ENCODE assay signal across 8 cellular contexts in genomic region chr1:173714441-173714758, GRCh38. TPM values are rescaled to one million over a fixed set of nuclear protein-coding genes. Genes with fewer than 3 reads are reported as not detected.
DNase-seq lines count a peak whose midpoint lies in the region; ATAC-seq and TF ChIP-seq lines count a peak whose summit lies in the region.

No MANE protein-coding gene starts in this region.

- no peak overlapping the region for H3K23ac ChIP-seq in mesenchymal stem cell (ENCODE audit: low read length in 2 of 2)

- H2BK12ac ChIP-seq in mesenchymal stem cell (ENCODE audit: low read length in 2 of 2) = no peak overlapping the region

- peak overlapping the region; percentile 98 for H4K8ac ChIP-seq in mesenchymal stem cell (ENCODE audit: low read length)

- H3K79me1 ChIP-seq in mesenchymal stem cell (replicated peaks; ENCODE audit: low read length, poor library complexity, severe bottlenecking) = peaks cover 6% of the 10 kb centered on the region

- intact Hi-C loops in Right ventricle myocardium inferior (cut with DNase I) (loop anchor here (2.0 kb wide), 2 partner anchors 238 to 284 kb away; partner anchors contain the start of gene PRDX6), aorta (cut with DNase I) (loop anchor here (2.0 to 10.0 kb wide), 3 partner anchors 150 to 300 kb away; partner anchors contain the start of genes GAS5 (in 1 of the 2) and ZBTB37 (in 1 of the 2))

- H2BK5ac ChIP-seq in mesenchymal stem cell (ENCODE audit: low read depth, low read length, poor library complexity, severe bottlenecking) = no peak overlapping the region

- H3K36me3 Mint-ChIP-seq in brain = peaks cover 24% of the 10 kb centered on the region

- H4K91ac ChIP-seq in mesenchymal stem cell (ENCODE audit: low read length) = no peak overlapping the region

- H2BK15ac ChIP-seq in mesenchymal stem cell (ENCODE audit: low read depth, poor library complexity, severe bottlenecking) = no peak overlapping the region

- peak overlapping the region; percentile 66 for H3K4me3 ChIP-seq in cardiac muscle cell
- peak overlapping the region in 1 of 2 experiments; percentile 82 for H3K4me3 ChIP-seq in mesenchymal stem cell (ENCODE audit: insufficient read depth in 1 of 2, low read depth in 1 of 2, low read length in 2 of 2)
- peak overlapping the region; percentile 49 to 81 for H3K4me3 ChIP-seq in aorta (ENCODE audit: low read length in 2 of 2)

- peak overlapping the region in 1 of 2 experiments; percentile 67 for H3K4ac ChIP-seq in mesenchymal stem cell (ENCODE audit: low read depth in 1 of 2, low read length in 2 of 2)

- H3K36me3 ChIP-seq in cardiac muscle cell = no peaks in the 10 kb centered on the region
- peaks cover 3 to 11% of the 10 kb centered on the region in 2 experiments for H3K36me3 ChIP-seq in mesenchymal stem cell (ENCODE audit: control insufficient read depth in 1 of 2, insufficient read depth in 2 of 2, low read depth in 1 of 2, low read length in 2 of 2)
- no peaks in the 10 kb centered on the region for H3K36me3 ChIP-seq in aorta (ENCODE audit: control insufficient read depth in 1 of 2, insufficient read depth in 2 of 2, low read length in 1 of 2)

- H3K9me3 ChIP-seq in cardiac muscle cell (ENCODE audit: low read depth) (no peaks in the 10 kb centered on the region), mesenchymal stem cell (ENCODE audit: control insufficient read depth, low read length) (no peaks in the 10 kb centered on the region), aorta (ENCODE audit: control insufficient read depth, low read length) (no peaks in the 10 kb centered on the region)

- H3K4me1 ChIP-seq in cardiac muscle cell (ENCODE audit: low read depth) (peaks cover 9% of the 10 kb centered on the region), mesenchymal stem cell (ENCODE audit: control insufficient read depth, insufficient read depth, low read depth, low read length) (peaks cover 1% of the 10 kb centered on the region), aorta (ENCODE audit: control insufficient read depth in 1 of 2, insufficient read depth in 2 of 2, low read length in 2 of 2) (no peaks in the 10 kb centered on the region)

- H3K18ac ChIP-seq in mesenchymal stem cell (ENCODE audit: low read depth in 1 of 2, low read length in 2 of 2) = peak overlapping the region in 1 of 2 experiments; percentile 21

- H2AFZ ChIP-seq in mesenchymal stem cell (ENCODE audit: low read depth, low read length) = peak overlapping the region; percentile 96

- peaks cover 0 to 2% (median 0%) of the 10 kb centered on the region in 5 experiments for H3K9me3 Mint-ChIP-seq in brain

- H3K4me3 Mint-ChIP-seq in brain = peak overlapping the region; percentile 90 to 99 (median 98)

- ATAC-seq in Right ventricle myocardium inferior (no peak), aorta (ENCODE audit: low FRiP score) (no peak), HG03159 (IDR thresholded peaks at IDR 0.05; ENCODE audit: unreplicated experiment) (no peak)

- TF ChIP-seq CTCF in cardiac muscle cell (IDR thresholded peaks at IDR 0.05; ENCODE audit: low read depth, low read length) (no peak), brain (conservative IDR thresholded peaks at IDR 0.05) (no peak)

- no peak overlapping the region for H3K14ac ChIP-seq in mesenchymal stem cell (ENCODE audit: low read length in 2 of 2)

- peak overlapping the region; percentile 89 for H3K27ac ChIP-seq in cardiac muscle cell
- peak overlapping the region; percentile 36 for H3K27ac ChIP-seq in mesenchymal stem cell (ENCODE audit: low read length, poor library complexity, severe bottlenecking)
- H3K27ac ChIP-seq in aorta (ENCODE audit: low read depth in 1 of 2, low read length in 2 of 2) = peak overlapping the region; percentile 61 to 88

- peak overlapping the region; percentile 73 for H3K4me2 ChIP-seq in mesenchymal stem cell (ENCODE audit: low read length, poor library complexity, severe bottlenecking)

- peaks cover 35% of the 10 kb centered on the region for H3K4me1 Mint-ChIP-seq in brain

- H3K27ac Mint-ChIP-seq in brain = peak overlapping the region; percentile 94 to 99 (median 97)

- DNase-seq in cardiac muscle cell (ENCODE audit: low read depth in 1 of 2, low spot score in 1 of 2) = no peak
- no peak for DNase-seq in Right ventricle myocardium inferior (ENCODE audit: missing footprints)
- no peak for DNase-seq in mesenchymal stem cell
- no peak for DNase-seq in aorta
- DNase-seq in iPS-NIHi11 (ENCODE audit: low spot score) = no peak
- DNase-seq in occipital lobe (lab: John Stamatoyannopoulos, UW) = no peak

- peaks cover 35% of the 10 kb centered on the region for H3K27me3 Mint-ChIP-seq in brain

- H2BK120ac ChIP-seq in mesenchymal stem cell (ENCODE audit: low read depth, low read length) = no peak overlapping the region

- peaks cover 41% of the 10 kb centered on the region for H3K27me3 ChIP-seq in cardiac muscle cell
- H3K27me3 ChIP-seq in mesenchymal stem cell (ENCODE audit: control insufficient read depth in 1 of 2, insufficient read depth in 1 of 2, low read length in 2 of 2) = peaks cover 5 to 19% of the 10 kb centered on the region in 2 experiments
- H3K27me3 ChIP-seq in aorta (ENCODE audit: control insufficient read depth in 1 of 2, insufficient read depth in 2 of 2, low read length in 1 of 2) = peaks cover 0 to 2% of the 10 kb centered on the region in 2 donors

- peak overlapping the region; percentile 89 for H3K9ac ChIP-seq in mesenchymal stem cell (ENCODE audit: low read length)

- 52% methylated on average over 3 of the region's 3 CpGs for WGBS in mesenchymal stem cell
- whole genome bisulfite sequencing in aorta, 2 donors = 55 to 60% methylated on average over 3 of the region's 3 CpGs

- peak overlapping the region; percentile 6 for H2AK5ac ChIP-seq in mesenchymal stem cell (ENCODE audit: low read length, severe bottlenecking)

RNA-seq across cellular contexts. Expression of gene KLHL20, which starts 0.4 kb away (rescaled TPM):
- 10.2 and 24.0 TPM in 2 replicates for total RNA-seq in cardiac muscle cell
- 16.2 and 17.5 TPM in 2 replicates for polyA plus RNA-seq in cardiac muscle cell
- total RNA-seq in Right ventricle myocardium inferior = 16.5 TPM
- polyA plus RNA-seq in brain (ENCODE audit: insufficient read depth, low read depth, low replicate concordance) = 9.7 TPM
- polyA plus RNA-seq in mesenchymal stem cell (2013, experiment 1 of 2) = 15.9 TPM
- polyA plus RNA-seq in mesenchymal stem cell (2013, experiment 2 of 2) = 15.2 TPM
- total RNA-seq in aorta = 10 to 100 TPM; 28.5 to 35.2 TPM
- 10 to 100 TPM; 13.3 to 17.4 TPM for polyA plus RNA-seq in aorta
- total RNA-seq in occipital lobe = 34.9 TPM

RNA-seq across cellular contexts. Expression of gene ANKRD45, which starts 44.7 kb away (rescaled TPM):
- total RNA-seq in cardiac muscle cell (0.60 and 1.6 TPM in 2 replicates), Right ventricle myocardium inferior (0.16 TPM), aorta (under 1 TPM; 0.33 to 0.39 TPM), occipital lobe (26.2 TPM)
- polyA plus RNA-seq in cardiac muscle cell (2.2 and 2.3 TPM in 2 replicates), brain (ENCODE audit: insufficient read depth, low read depth, low replicate concordance) (1.8 TPM), aorta (under 1 TPM in 1 of 2 donors, not detected in 1; 0.28 TPM)
- polyA plus RNA-seq in mesenchymal stem cell (2013, experiment 1 of 2) = 0.08 TPM
- polyA plus RNA-seq in mesenchymal stem cell (2013, experiment 2 of 2) = not detected

Comparison
In these comparisons a context has a peak if more than half of its experiments do, and no peak if none do; other contexts are left out.
1. H3K27ac ChIP-seq: peak in every context shown above with its lines; median percentile 89 in cardiac muscle cell; 74 in aorta; 36 in mesenchymal stem cell.
2. RNA of gene ANKRD45, which starts 44.7 kb away (total RNA-seq): 26.2 TPM in occipital lobe (single experiment); 0.60 to 1.6 TPM in cardiac muscle cell, 0.33 to 0.39 TPM in aorta and 0.16 TPM in Right ventricle myocardium inferior (single experiment); every median in the first group is over 10 times any median in the second.